In the genomic region with DNA sequence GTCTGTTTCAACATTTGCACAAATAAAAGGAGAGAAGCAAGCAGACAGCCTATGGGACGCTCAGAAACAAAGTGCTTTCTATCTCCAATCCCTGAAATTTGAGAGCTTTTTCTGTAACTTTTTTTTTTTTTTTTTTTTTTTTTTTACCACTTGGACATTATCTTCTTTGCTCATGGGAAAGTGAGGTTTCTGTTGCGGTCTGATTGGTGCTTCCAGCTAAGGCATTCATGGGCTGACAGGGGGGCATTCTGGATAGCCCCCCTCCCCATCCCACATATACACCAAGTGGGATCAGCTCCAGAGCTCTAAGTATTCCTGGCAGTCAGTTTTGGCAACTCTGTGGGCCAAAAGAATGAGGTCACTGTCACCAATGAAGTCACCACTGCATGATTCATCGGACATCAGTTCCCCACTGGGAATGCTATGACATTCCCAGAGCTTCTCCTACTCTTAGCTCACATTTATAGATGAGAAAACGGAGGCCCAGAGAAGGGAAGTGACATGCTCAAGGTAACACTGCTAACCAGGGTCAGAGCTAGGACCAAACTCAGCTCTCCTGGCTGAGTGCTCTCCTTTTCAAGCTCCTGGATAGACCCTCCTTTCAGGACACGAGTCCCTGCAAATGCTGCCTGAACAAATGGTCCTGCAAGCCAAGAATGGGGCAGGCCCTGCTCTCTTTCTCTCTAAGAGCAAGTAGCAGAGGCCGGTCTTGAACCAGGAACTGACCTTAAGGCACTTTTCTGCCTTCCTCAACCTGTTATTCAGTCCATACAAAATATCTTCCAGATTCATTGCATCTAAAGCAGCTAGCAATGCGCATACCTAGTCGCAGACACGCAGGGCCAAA, we compare ENCODE assay signal across 8 cellular contexts. TPM values are rescaled to one million over a fixed set of nuclear protein-coding genes. Genes with fewer than 3 reads are reported as not detected.
DNase-seq lines count a peak whose midpoint lies in the region; ATAC-seq lines count a peak whose summit lies in the region.

No MANE protein-coding gene starts in this region.

- peak overlapping the region; percentile 86; the same call in 1 of the 2 replicates for H3K4me3 ChIP-seq in iPS-20b (ENCODE audit: low read length)

- H3K4me3 Mint-ChIP-seq in activated T-cell treated with anti-CD3 and anti-CD28 coated beads, Interleukin-2, amount 50 U/mL, for 4 hours: peak overlapping the region; percentile 90

- in situ Hi-C loops in G401 (cut with HindIII; ENCODE audit: low sequenced_read_pairs): no loop called here

- peaks cover 11% of the 10 kb centered on the region for H3K4me1 ChIP-seq in iPS-20b (ENCODE audit: insufficient read depth, low read length)

- DNase-seq in activated T-cell treated with anti-CD3 and anti-CD28 coated beads, Interleukin-2, amount 50 U/mL, for 4 hours: no peak
- DNase-seq in activated T-cell treated with anti-CD3 and anti-CD28 coated beads, Interleukin-2, amount 50 U/mL, for 48 hours: no peak
- peak; percentile 57 for DNase-seq in amniotic stem cell (lab: John Stamatoyannopoulos, UW)
- DNase-seq in substantia nigra (lab: John Stamatoyannopoulos, UW): peak in 21 of 49 donors; percentile 13 to 71 (median 34)
- no peak for DNase-seq in G401 (ENCODE audit: low spot score)
- no peak for DNase-seq in HPDE6-E6E7 (ENCODE audit: extremely low spot score)

- H3K9me3 Mint-ChIP-seq in activated T-cell treated with anti-CD3 and anti-CD28 coated beads, Interleukin-2, amount 50 U/mL, for 4 hours: no peaks in the 10 kb centered on the region

- H3K27me3 ChIP-seq in iPS-20b (ENCODE audit: insufficient read depth, low read length): peaks cover 9% of the 10 kb centered on the region; the same call in 1 of the 2 replicates

- no peaks in the 10 kb centered on the region for H3K36me3 ChIP-seq in iPS-20b (ENCODE audit: insufficient read depth, low read depth, low read length)

- H3K27ac ChIP-seq in iPS-20b (ENCODE audit: low read length): no peak overlapping the region
- peak overlapping the region; percentile 85 for H3K27ac ChIP-seq in substantia nigra (ENCODE audit: low read depth, low read length, poor library complexity, severe bottlenecking)

- H3K9me3 ChIP-seq in iPS-20b (ENCODE audit: insufficient read depth, low read depth, low read length): no peaks in the 10 kb centered on the region

- H3K4me1 Mint-ChIP-seq in activated T-cell treated with anti-CD3 and anti-CD28 coated beads, Interleukin-2, amount 50 U/mL, for 4 hours (ENCODE audit: low read depth): peaks cover 78% of the 10 kb centered on the region

- ATAC-seq in activated T-cell treated with anti-CD3 and anti-CD28 coated beads, Interleukin-2, amount 50 U/mL, for 4 hours: no peak
- no peak for ATAC-seq in GM21619 (IDR thresholded peaks at IDR 0.05; ENCODE audit: unreplicated experiment)

- no peaks in the 10 kb centered on the region for H3K27me3 Mint-ChIP-seq in activated T-cell treated with anti-CD3 and anti-CD28 coated beads, Interleukin-2, amount 50 U/mL, for 4 hours (ENCODE audit: low read depth)

- no peaks in the 10 kb centered on the region for H3K36me3 Mint-ChIP-seq in activated T-cell treated with anti-CD3 and anti-CD28 coated beads, Interleukin-2, amount 50 U/mL, for 4 hours (ENCODE audit: insufficient read depth)

- peak overlapping the region; percentile 81; the same call in 1 of the 2 replicates for H3K9ac ChIP-seq in iPS-20b (ENCODE audit: low read depth, low read length)

RNA-seq across cellular contexts. Expression of gene RHOQ, which starts 1.6 kb away (rescaled TPM):
- total RNA-seq in activated T-cell treated with anti-CD3 and anti-CD28 coated beads, Interleukin-2, amount 50 U/mL, for 4 hours: 10 to 100 TPM in 2 of 3 donors, 1 to 10 TPM in 1; 9.8 to 11.9 (median 11.0) TPM
- 88.9 and 115 TPM in 2 replicates for total RNA-seq in G401 (2014; rRNA removed; shearing (Covaris generic))

RNA-seq across cellular contexts. Expression of gene ATP6V1E2, which starts 1.7 kb away (rescaled TPM):
- 1 to 10 TPM; 3.6 to 4.8 (median 4.0) TPM for total RNA-seq in activated T-cell treated with anti-CD3 and anti-CD28 coated beads, Interleukin-2, amount 50 U/mL, for 4 hours
- total RNA-seq in G401 (2014; rRNA removed; shearing (Covaris generic)): 6.4 and 21.8 TPM in 2 replicates
